8 cellular contexts compared by ENCODE assay signal in genomic region chr12:57693659-57694458, GRCh38. TPM values are rescaled to one million over a fixed set of nuclear protein-coding genes. Genes with fewer than 3 reads are reported as not detected.
A peak's percentile ranks its signal among the peaks of the same experiment; 100 is the strongest.
DNase-seq lines count a peak whose midpoint lies in the region; ATAC-seq, FAIRE-seq and TF ChIP-seq lines count a peak whose summit lies in the region.

Gene OS9, plus strand, starts transcription at chr12:57694132. Its CDS starts 30 bp downstream, at chr12:57694162.

- H3K4me3 Mint-ChIP-seq in Calu3 (ENCODE audit: low read depth, unreplicated experiment): no peak within 1 kb of the TSS

- intact Hi-C loops in Calu3 (cut with micrococcal nuclease; ENCODE audit: unreplicated experiment): loop anchor here (5.0 kb wide), 1 partner anchor 112 kb away; no protein-coding TSS in a partner anchor

- H3K36me3 Mint-ChIP-seq in Calu3 (ENCODE audit: insufficient read depth, unreplicated experiment): peaks cover 24% of the 10 kb centered on the region

- no peaks in the 10 kb centered on the region for H3K9me3 Mint-ChIP-seq in Calu3 (ENCODE audit: low read depth, unreplicated experiment)

- no peak within 1 kb of the TSS for H3K27ac Mint-ChIP-seq in Calu3 (ENCODE audit: unreplicated experiment)

- BruUV-seq in Calu3 (replicated peaks; lab: Mats Ljungman, UMichigan): no TSS peak

- FAIRE-seq in HTR-8/SVneo (lab: Jason Lieb, UNC): peak; percentile 92

- DNase-seq in Calu3 (peak; percentile 95), HTR-8/SVneo (ENCODE audit: insufficient read length, low spot score) (peak; percentile 98), NOMO-1 treated with DMSO at 0.1 percent for 48 hours (lab: John Stamatoyannopoulos, UW; ENCODE audit: unreplicated experiment) (peak; percentile 100), mesenteric fat pad (ENCODE audit: low spot score) (peak; percentile 95)
- peak; percentile 57 to 81 (median 80) for DNase-seq in activated CD8-positive, alpha-beta memory T cell treated with anti-CD3 and anti-CD28 coated beads for 48 hours (ENCODE audit: low read depth in 2 of 3, low spot score in 2 of 3)
- peak; percentile 59 for DNase-seq in stimulated activated CD8-positive, alpha-beta memory T cell treated with anti-CD3 and anti-CD28 coated beads, Interleukin-15, amount 100 ng/mL, for 24 hours (ENCODE audit: low read depth)

- H3K4me1 Mint-ChIP-seq in Calu3 (ENCODE audit: low read depth, unreplicated experiment): no peaks in the 10 kb centered on the region

- TF ChIP-seq CTCF in Calu3 (IDR thresholded peaks at IDR 0.05; ENCODE audit: unreplicated experiment): peak; percentile 62

- peaks cover 28% of the 10 kb centered on the region for H3K27me3 Mint-ChIP-seq in Calu3 (ENCODE audit: unreplicated experiment)

- CTCF ChIA-PET in Calu3 (lab: Charles Lee): interaction anchor here (0.9 to 1.3 kb wide), 5 partner anchors 15 to 110 kb away, joined by 3 to 6 read pairs (median 3); no protein-coding TSS in a partner anchor

- in situ Hi-C loops in endometrial microvascular endothelial cells (cut with HindIII; ENCODE audit: inconsistent ontology term, low pct_unique_long_range_greater_than_20kb, low sequenced_read_pairs): no loop called here

- ATAC-seq in GM21367 (IDR thresholded peaks at IDR 0.05; ENCODE audit: unreplicated experiment): peak; percentile 95

RNA-seq across cellular contexts. Expression of gene OS9, which starts in this region (rescaled TPM):
- total RNA-seq in Calu3 (2022): 221 and 258 TPM in 2 replicates
- total RNA-seq in endometrial microvascular endothelial cells (ENCODE audit: inconsistent ontology term): 295 TPM
- total RNA-seq in mesenteric fat pad: 251 TPM

Comparison
In these comparisons a context has a peak if more than half of its experiments do, and no peak if none do; other contexts are left out.
1. Peak in every context shown above with its lines: DNase-seq and ATAC-seq.